Comparison of ENCODE assay signal across 10 cellular contexts in genomic region chr3:191290311-191291025, GRCh38. TPM values are rescaled to one million over a fixed set of nuclear protein-coding genes. Genes with fewer than 3 reads are reported as not detected.
A peak's percentile ranks its signal among the peaks of the same experiment; 100 is the strongest.
DNase-seq lines count a peak whose midpoint lies in the region; ATAC-seq lines count a peak whose summit lies in the region.
"Had no signal": no experiment of that assay in that cellular context is flagged by ENCODE, and none has a peak within 500 bp of the region (broad histone marks: within the 10 kb centered on the region; RNA-seq: fewer than 3 reads in every experiment).

No MANE protein-coding gene starts in this region.

- H3K27me3 Mint-ChIP-seq in naive B cell = no peaks in the 10 kb centered on the region
- H3K27me3 Mint-ChIP-seq: activated naive CD4-positive, alpha-beta T cell treated with anti-CD3 and anti-CD28 coated beads, Interleukin-2, amount 10 ng/mL, durations not matched to agents 7 days and 5 days; naive thymus-derived CD4-positive, alpha-beta T cell had no signal

- H3K4me1 ChIP-seq in SJCRH30 = no peaks in the 10 kb centered on the region

- H3K27me3 ChIP-seq in SJCRH30 = no peaks in the 10 kb centered on the region

- H3K36me3 ChIP-seq in SJCRH30 = no peaks in the 10 kb centered on the region

- H3K27ac ChIP-seq in SJCRH30 = no peak overlapping the region

- no peaks in the 10 kb centered on the region for H3K9me3 Mint-ChIP-seq in naive B cell
- H3K9me3 Mint-ChIP-seq: activated naive CD4-positive, alpha-beta T cell treated with anti-CD3 and anti-CD28 coated beads, Interleukin-2, amount 10 ng/mL, durations not matched to agents 7 days and 5 days had no signal

- ATAC-seq in GM18867 (IDR thresholded peaks at IDR 0.05; ENCODE audit: unreplicated experiment) (peak; percentile 89), HG02571 (IDR thresholded peaks at IDR 0.05; ENCODE audit: unreplicated experiment) (peak; percentile 79), naive B cell (ENCODE audit: low read depth in 2 of 2) (peak; percentile 91 to 95), left ventricle myocardium superior (no peak)
- ATAC-seq: naive thymus-derived CD4-positive, alpha-beta T cell had no signal

- intact Hi-C loops in left ventricle myocardium superior (cut with micrococcal nuclease) = no loop called here

- peak overlapping the region; percentile 26 to 82 (median 78) for H3K4me3 Mint-ChIP-seq in naive B cell
- H3K4me3 Mint-ChIP-seq: activated naive CD4-positive, alpha-beta T cell treated with anti-CD3 and anti-CD28 coated beads, Interleukin-2, amount 10 ng/mL, durations not matched to agents 7 days and 5 days had no signal

- H3K27ac Mint-ChIP-seq in naive B cell = peak overlapping the region; percentile 80 to 92 (median 88)
- H3K27ac Mint-ChIP-seq: activated naive CD4-positive, alpha-beta T cell treated with anti-CD3 and anti-CD28 coated beads, Interleukin-2, amount 10 ng/mL, durations not matched to agents 7 days and 5 days had no signal

- no peak overlapping the region for H3K4me3 ChIP-seq in SJCRH30

- no peaks in the 10 kb centered on the region for H3K36me3 Mint-ChIP-seq in naive B cell
- H3K36me3 Mint-ChIP-seq: activated naive CD4-positive, alpha-beta T cell treated with anti-CD3 and anti-CD28 coated beads, Interleukin-2, amount 10 ng/mL, durations not matched to agents 7 days and 5 days; naive thymus-derived CD4-positive, alpha-beta T cell had no signal

- DNase-seq in NCI-H1048 (lab: John Stamatoyannopoulos, UW) = peak; percentile 12
- DNase-seq in naive B cell = peak; percentile 42
- no peak for DNase-seq in activated CD8-positive, alpha-beta memory T cell treated with anti-CD3 and anti-CD28 coated beads, Interleukin-2, amount 50 U/mL, for 48 hours
- no peak for DNase-seq in SJCRH30
- DNase-seq in stimulated activated CD4-positive, alpha-beta T cell treated with anti-CD3 and anti-CD28 coated beads, Interleukin-2, amount 100 ng/mL, for 24 hours = no peak
- DNase-seq in left ventricle myocardium superior = no peak
- DNase-seq: activated naive CD4-positive, alpha-beta T cell treated with anti-CD3 and anti-CD28 coated beads, Interleukin-2, amount 10 ng/mL, durations not matched to agents 7 days and 5 days had no signal

- H3K4me1 Mint-ChIP-seq in naive B cell = peaks cover 14 to 34% (median 21%) of the 10 kb centered on the region in 3 donors
- H3K4me1 Mint-ChIP-seq: activated naive CD4-positive, alpha-beta T cell treated with anti-CD3 and anti-CD28 coated beads, Interleukin-2, amount 10 ng/mL, durations not matched to agents 7 days and 5 days had no signal

- H3K9me3 ChIP-seq in SJCRH30 (replicated peaks) = no peaks in the 10 kb centered on the region

RNA-seq across cellular contexts. Expression of gene CCDC50, which starts 38.7 kb away (rescaled TPM):
- 10 to 100 TPM; 40.0 to 68.7 (median 51.8) TPM for polyA plus RNA-seq in naive B cell (ENCODE audit: low read depth in 6 of 6)
- 23.4 and 24.5 TPM in 2 replicates for total RNA-seq in SJCRH30 (2014; rRNA removed; shearing (Covaris generic))
- 55.2 TPM for total RNA-seq in left ventricle myocardium superior

RNA-seq across cellular contexts. Expression of gene UTS2B, which starts 39.9 kb away (rescaled TPM):
- polyA plus RNA-seq in naive B cell (ENCODE audit: low read depth in 6 of 6) = under 1 TPM in 4 of 6 donors, not detected in 2; 0.17 to 0.98 (median 0.67) TPM
- 0.28 TPM in 1 of 2 replicates, not detected in the other for total RNA-seq in SJCRH30 (2014; rRNA removed; shearing (Covaris generic))
- total RNA-seq in left ventricle myocardium superior = 0.42 TPM
- polyA plus RNA-seq: naive thymus-derived CD4-positive, alpha-beta T cell had no signal

Comparison
In these comparisons a context has a peak if more than half of its experiments do, and no peak if none do; other contexts are left out.
1. DNase-seq: peak in NCI-H1048 (single experiment) and naive B cell (single experiment); none in activated CD8-positive, alpha-beta memory T cell treated with anti-CD3 and anti-CD28 coated beads, Interleukin-2, amount 50 U/mL, for 48 hours (single experiment), SJCRH30 (0 of 2), stimulated activated CD4-positive, alpha-beta T cell treated with anti-CD3 and anti-CD28 coated beads, Interleukin-2, amount 100 ng/mL, for 24 hours (0 of 2) and left ventricle myocardium superior (single experiment).